ENCODE assay signal across 8 cellular contexts in genomic region chr19:45079063-45079910, GRCh38. TPM values are rescaled to one million over a fixed set of nuclear protein-coding genes. Genes with fewer than 3 reads are reported as not detected.
DNase-seq lines count a peak whose midpoint lies in the region; ATAC-seq lines count a peak whose summit lies in the region.

Gene GEMIN7, plus strand, starts transcription at chr19:45079260. Its CDS starts 10,855 bp downstream, at chr19:45090115.

- POLR2A ChIA-PET in activated CD8-positive, alpha-beta T cell treated with anti-CD3 and anti-CD28 coated beads, Interleukin-2, amount 10 ng/mL, durations not matched to agents 7 days and 5 days (lab: Charles Lee) = interaction anchor here (0.7 to 2.0 kb wide), 6 partner anchors 8 to 99 kb away, joined by 3 to 13 read pairs (median 4); partner anchors contain the start of genes BLOC1S3, CLASRP and PPP1R37

- H3K4me1 Mint-ChIP-seq in activated CD8-positive, alpha-beta T cell treated with anti-CD3 and anti-CD28 coated beads, Interleukin-2, amount 10 ng/mL, durations not matched to agents 7 days and 5 days (ENCODE audit: low read depth) = peaks cover 55% of the 10 kb centered on the region

- CTCF ChIA-PET in activated CD8-positive, alpha-beta T cell treated with anti-CD3 and anti-CD28 coated beads, Interleukin-2, amount 10 ng/mL, durations not matched to agents 7 days and 5 days (lab: Charles Lee) = interaction anchor here (0.7 to 2.7 kb wide), 7 partner anchors 13 to 425 kb away, joined by 3 to 10 read pairs (median 4); partner anchors contain the start of genes BLOC1S3, TOMM40 and TRAPPC6A

- H3K27me3 Mint-ChIP-seq in activated CD8-positive, alpha-beta T cell treated with anti-CD3 and anti-CD28 coated beads, Interleukin-2, amount 10 ng/mL, durations not matched to agents 7 days and 5 days (ENCODE audit: low read depth) = no peaks in the 10 kb centered on the region

- DNase-seq in Daoy (ENCODE audit: low read depth) (peak; percentile 86), NCI-H82 (lab: John Stamatoyannopoulos, UW) (peak; percentile 88), lung microvascular endothelial cell (ENCODE audit: low read depth in 2 of 2) (peak; percentile 82 to 88)
- peak; percentile 82 for DNase-seq in activated CD8-positive, alpha-beta T cell treated with anti-CD3 and anti-CD28 coated beads, Interleukin-2, amount 10 ng/mL, durations not matched to agents 7 days and 5 days
- peak; percentile 55 for DNase-seq in effector CD8-positive, alpha-beta T cell (lab: John Stamatoyannopoulos, UW)
- peak; percentile 73 to 77 (median 76) for DNase-seq in stimulated activated CD4-positive, alpha-beta T cell treated with anti-CD3 and anti-CD28 coated beads, TNF-alpha, amount 100 ng/mL, for 48 hours (ENCODE audit: low read depth in 3 of 3)

- H3K36me3 Mint-ChIP-seq in activated CD8-positive, alpha-beta T cell treated with anti-CD3 and anti-CD28 coated beads, Interleukin-2, amount 10 ng/mL, durations not matched to agents 7 days and 5 days (ENCODE audit: low read depth) = peaks cover 26% of the 10 kb centered on the region

- ATAC-seq in HG03175 (IDR thresholded peaks at IDR 0.05; ENCODE audit: unreplicated experiment) = peak; percentile 30
- peak; percentile 63 for ATAC-seq in activated CD8-positive, alpha-beta T cell treated with anti-CD3 and anti-CD28 coated beads, Interleukin-2, amount 10 ng/mL, durations not matched to agents 7 days and 5 days
- ATAC-seq in HG02623 (IDR thresholded peaks at IDR 0.05; ENCODE audit: unreplicated experiment) = no peak

- H3K4me3 Mint-ChIP-seq in activated CD8-positive, alpha-beta T cell treated with anti-CD3 and anti-CD28 coated beads, Interleukin-2, amount 10 ng/mL, durations not matched to agents 7 days and 5 days = peak within 1 kb of the TSS; percentile 98

- H3K27ac Mint-ChIP-seq in activated CD8-positive, alpha-beta T cell treated with anti-CD3 and anti-CD28 coated beads, Interleukin-2, amount 10 ng/mL, durations not matched to agents 7 days and 5 days = peak within 1 kb of the TSS; percentile 86

- no peaks in the 10 kb centered on the region for H3K9me3 Mint-ChIP-seq in activated CD8-positive, alpha-beta T cell treated with anti-CD3 and anti-CD28 coated beads, Interleukin-2, amount 10 ng/mL, durations not matched to agents 7 days and 5 days (ENCODE audit: insufficient read depth)

RNA-seq across cellular contexts. Expression of gene GEMIN7, which starts in this region (rescaled TPM):
- total RNA-seq in Daoy (2014; rRNA removed; shearing (Covaris generic)) = 43.3 and 70.7 TPM in 2 replicates
- 10 to 100 TPM; 30.2 to 31.7 TPM for total RNA-seq in activated CD8-positive, alpha-beta T cell treated with anti-CD3 and anti-CD28 coated beads, Interleukin-2, amount 10 ng/mL, durations not matched to agents 7 days and 5 days
- 15.5 and 17.0 TPM in 2 replicates for total RNA-seq in lung microvascular endothelial cell
